ENCODE assay signal across 9 cellular contexts in the genomic region with DNA sequence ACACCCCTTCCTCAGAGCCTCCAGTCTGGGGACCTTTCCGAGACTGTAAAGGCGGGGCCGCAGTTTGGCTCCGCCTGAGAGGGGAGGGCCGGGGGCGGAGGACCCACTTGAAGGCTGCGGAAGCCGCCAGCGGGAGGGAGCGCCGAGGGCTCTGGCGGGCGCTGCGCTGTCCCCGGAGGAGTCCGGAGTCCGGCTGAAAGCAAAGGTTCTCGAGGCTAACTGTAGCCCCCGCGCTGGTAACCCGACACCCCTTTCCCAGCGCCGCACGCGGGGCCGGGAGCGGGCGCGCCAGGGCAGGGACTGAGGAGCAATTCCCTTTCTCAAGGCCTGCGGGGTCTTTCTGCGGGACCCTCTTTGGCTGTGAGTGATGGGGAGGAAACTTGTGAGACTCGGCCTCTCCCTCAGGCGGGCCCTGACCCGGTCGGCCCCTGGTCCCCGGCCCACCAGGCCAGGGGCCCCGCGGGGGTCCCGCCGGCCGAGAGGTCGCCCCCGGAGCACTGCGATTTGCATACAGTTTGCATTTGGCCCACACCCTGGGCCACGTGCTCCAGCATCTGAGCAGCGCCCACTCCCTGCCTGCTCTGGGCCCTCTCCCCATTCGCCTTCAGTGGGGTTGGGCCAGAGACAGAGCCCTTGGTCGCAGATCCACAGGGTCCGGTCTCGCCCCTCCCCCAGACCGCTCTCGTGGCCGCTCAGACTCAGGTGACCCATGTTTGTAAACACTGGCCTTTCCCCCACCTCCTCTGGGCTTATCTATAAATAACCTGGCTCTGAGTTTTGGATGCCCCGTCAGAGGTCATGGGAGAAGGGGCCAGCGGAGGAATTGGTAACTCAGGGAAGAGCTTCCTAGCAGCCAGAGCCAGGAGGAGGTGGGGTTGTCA. TPM values are rescaled to one million over a fixed set of nuclear protein-coding genes. Genes with fewer than 3 reads are reported as not detected.
DNase-seq lines count a peak whose midpoint lies in the region; ATAC-seq, FAIRE-seq and TF ChIP-seq lines count a peak whose summit lies in the region.
"Had no signal": no experiment of that assay in that cellular context is flagged by ENCODE, and none has a peak within 500 bp of the region (broad histone marks: within the 10 kb centered on the region; RNA-seq: fewer than 3 reads in every experiment).

No MANE protein-coding gene starts in this region.

- H3K9me3 ChIP-seq in liver (ENCODE audit: control insufficient read depth in 4 of 4, low read length in 3 of 4) = no peaks in the 10 kb centered on the region

- WGBS in liver = under 1% methylated on average over 55 of the region's 55 CpGs

- FAIRE-seq in GM19239 (lab: Jason Lieb, UNC) = no peak
- FAIRE-seq: islet of Langerhans had no signal

- H3K9ac ChIP-seq in liver (ENCODE audit: low read depth in 1 of 2, low read length in 2 of 2) = peak overlapping the region in 1 of 2 donors; percentile 68

- DNase-seq in GM19239 (ENCODE audit: insufficient read length, low spot score) (peak; percentile 46), NCI-H2171 (lab: John Stamatoyannopoulos, UW) (peak; percentile 23), dorsolateral prefrontal cortex (peak in 2 of 10 donors; percentile 5 to 58), AML-193 (lab: John Stamatoyannopoulos, UW) (no peak)
- peak; percentile 75 to 76 for DNase-seq in activated CD4-positive, alpha-beta T cell treated with anti-CD3 and anti-CD28 coated beads, Interleukin-2, amount 50 U/mL, for 4 hours
- DNase-seq in stimulated activated CD4-positive, alpha-beta T cell treated with anti-CD3 and anti-CD28 coated beads, Interleukin-2, amount 100 ng/mL, for 48 hours = peak; percentile 64 to 67

- intact Hi-C loops in dorsolateral prefrontal cortex (cut with DNase I) = no loop called here

- H3K27ac ChIP-seq in dorsolateral prefrontal cortex (peak overlapping the region in 4 of 59 donors; percentile 11 to 52 (median 23)), liver (ENCODE audit: low read depth in 1 of 2, low read length in 2 of 2) (no peak overlapping the region)

- H3K27me3 ChIP-seq in dorsolateral prefrontal cortex (peaks cover 0 to 36% (median 14%) of the 10 kb centered on the region in 45 donors), liver (ENCODE audit: control insufficient read depth in 4 of 4, insufficient read depth in 4 of 4, low read length in 3 of 4) (no peaks in the 10 kb centered on the region)

- ATAC-seq in HG02678 (IDR thresholded peaks at IDR 0.05; ENCODE audit: unreplicated experiment) = no peak

- TF ChIP-seq RAD21 in liver (IDR thresholded peaks at IDR 0.05) = no peak

- no peak for TF ChIP-seq CTCF in dorsolateral prefrontal cortex (IDR thresholded peaks at IDR 0.05 in 54 of 56, conservative IDR thresholded peaks at IDR 0.05 in 2 of 56; ENCODE audit: low read depth in 1 of 56, partially characterized antibody in 56 of 56)
- no peak for TF ChIP-seq CTCF in liver (IDR thresholded peaks at IDR 0.05; ENCODE audit: low read depth, low read length, missing input control)

- H3K4me3 ChIP-seq in dorsolateral prefrontal cortex = peak overlapping the region; percentile 16 to 70 (median 54)
- peak overlapping the region; percentile 49 to 62 (median 55) for H3K4me3 ChIP-seq in liver (ENCODE audit: low read depth in 1 of 3, low read length in 3 of 3)

- H3K4me1 ChIP-seq in liver (ENCODE audit: control insufficient read depth in 4 of 4, insufficient read depth in 4 of 4, low read length in 3 of 4) = peaks cover 6 to 20% (median 9%) of the 10 kb centered on the region in 4 donors

- H3K36me3 ChIP-seq in liver (ENCODE audit: control insufficient read depth in 4 of 4, insufficient read depth in 3 of 4, low read depth in 1 of 4, low read length in 3 of 4) = no peaks in the 10 kb centered on the region

TF ChIP-seq in liver, 16 proteins besides CTCF, POLR2A, EP300 and RAD21:
- TF ChIP-seq, protein P1, sequence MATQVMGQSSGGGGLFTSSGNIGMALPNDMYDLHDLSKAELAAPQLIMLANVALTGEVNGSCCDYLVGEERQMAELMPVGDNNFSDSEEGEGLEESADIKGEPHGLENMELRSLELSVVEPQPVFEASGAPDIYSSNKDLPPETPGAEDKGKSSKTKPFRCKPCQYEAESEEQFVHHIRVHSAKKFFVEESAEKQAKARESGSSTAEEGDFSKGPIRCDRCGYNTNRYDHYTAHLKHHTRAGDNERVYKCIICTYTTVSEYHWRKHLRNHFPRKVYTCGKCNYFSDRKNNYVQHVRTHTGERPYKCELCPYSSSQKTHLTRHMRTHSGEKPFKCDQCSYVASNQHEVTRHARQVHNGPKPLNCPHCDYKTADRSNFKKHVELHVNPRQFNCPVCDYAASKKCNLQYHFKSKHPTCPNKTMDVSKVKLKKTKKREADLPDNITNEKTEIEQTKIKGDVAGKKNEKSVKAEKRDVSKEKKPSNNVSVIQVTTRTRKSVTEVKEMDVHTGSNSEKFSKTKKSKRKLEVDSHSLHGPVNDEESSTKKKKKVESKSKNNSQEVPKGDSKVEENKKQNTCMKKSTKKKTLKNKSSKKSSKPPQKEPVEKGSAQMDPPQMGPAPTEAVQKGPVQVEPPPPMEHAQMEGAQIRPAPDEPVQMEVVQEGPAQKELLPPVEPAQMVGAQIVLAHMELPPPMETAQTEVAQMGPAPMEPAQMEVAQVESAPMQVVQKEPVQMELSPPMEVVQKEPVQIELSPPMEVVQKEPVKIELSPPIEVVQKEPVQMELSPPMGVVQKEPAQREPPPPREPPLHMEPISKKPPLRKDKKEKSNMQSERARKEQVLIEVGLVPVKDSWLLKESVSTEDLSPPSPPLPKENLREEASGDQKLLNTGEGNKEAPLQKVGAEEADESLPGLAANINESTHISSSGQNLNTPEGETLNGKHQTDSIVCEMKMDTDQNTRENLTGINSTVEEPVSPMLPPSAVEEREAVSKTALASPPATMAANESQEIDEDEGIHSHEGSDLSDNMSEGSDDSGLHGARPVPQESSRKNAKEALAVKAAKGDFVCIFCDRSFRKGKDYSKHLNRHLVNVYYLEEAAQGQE (IDR thresholded peaks at IDR 0.05) = no peak
- TF ChIP-seq YY1 (IDR thresholded peaks at IDR 0.05) (no peak), GABPA (IDR thresholded peaks at IDR 0.05 in 1 of 2, conservative IDR thresholded peaks at IDR 0.05 in 1 of 2) (no peak), SP1 (IDR thresholded peaks at IDR 0.05) (peak; percentile 53), RXRA (IDR thresholded peaks at IDR 0.05) (peak; percentile 21 to 69), NR2F2 (IDR thresholded peaks at IDR 0.05) (no peak), HNF4G (IDR thresholded peaks at IDR 0.05) (peak; percentile 12), HNF4A (conservative IDR thresholded peaks at IDR 0.05) (peak; percentile 12 to 35)

RNA-seq across cellular contexts. Expression of a gene that starts 0.5 kb away (rescaled TPM):
- 1 to 10 TPM in 5 of 120 experiments, under 1 TPM in 13, not detected in 102; 0.31 to 1.5 (median 0.90) TPM for total RNA-seq in dorsolateral prefrontal cortex
- total RNA-seq in liver = under 1 TPM; 0.17 to 0.93 TPM
- polyA plus RNA-seq in liver = not detected

RNA-seq across cellular contexts. Expression of a gene that starts 2.6 kb away (rescaled TPM):
- total RNA-seq in dorsolateral prefrontal cortex (1 to 10 TPM in 7 of 120 experiments, under 1 TPM in 19, not detected in 94; 0.33 to 2.9 (median 0.70) TPM), liver (not detected)
- polyA plus RNA-seq in liver = not detected

RNA-seq across cellular contexts. Expression of a gene that starts 28.9 kb away (rescaled TPM):
- 1 to 10 TPM in 103 of 120 experiments, under 1 TPM in 16, not detected in 1; 0.32 to 4.8 (median 1.6) TPM for total RNA-seq in dorsolateral prefrontal cortex
- total RNA-seq in liver = 1 to 10 TPM in 1 of 2 donors, under 1 TPM in 1; 0.56 to 1.7 TPM
- under 1 TPM; 0.10 to 0.16 TPM for polyA plus RNA-seq in liver

Comparison
In these comparisons a context has a peak if more than half of its experiments do, and no peak if none do; other contexts are left out.
1. DNase-seq: peak in GM19239 (single experiment), NCI-H2171 (single experiment), activated CD4-positive, alpha-beta T cell treated with anti-CD3 and anti-CD28 coated beads, Interleukin-2, amount 50 U/mL, for 4 hours (2 of 2) and stimulated activated CD4-positive, alpha-beta T cell treated with anti-CD3 and anti-CD28 coated beads, Interleukin-2, amount 100 ng/mL, for 48 hours (2 of 2); none in AML-193 (0 of 2).